14 cellular contexts compared by ENCODE assay signal in the genomic region with DNA sequence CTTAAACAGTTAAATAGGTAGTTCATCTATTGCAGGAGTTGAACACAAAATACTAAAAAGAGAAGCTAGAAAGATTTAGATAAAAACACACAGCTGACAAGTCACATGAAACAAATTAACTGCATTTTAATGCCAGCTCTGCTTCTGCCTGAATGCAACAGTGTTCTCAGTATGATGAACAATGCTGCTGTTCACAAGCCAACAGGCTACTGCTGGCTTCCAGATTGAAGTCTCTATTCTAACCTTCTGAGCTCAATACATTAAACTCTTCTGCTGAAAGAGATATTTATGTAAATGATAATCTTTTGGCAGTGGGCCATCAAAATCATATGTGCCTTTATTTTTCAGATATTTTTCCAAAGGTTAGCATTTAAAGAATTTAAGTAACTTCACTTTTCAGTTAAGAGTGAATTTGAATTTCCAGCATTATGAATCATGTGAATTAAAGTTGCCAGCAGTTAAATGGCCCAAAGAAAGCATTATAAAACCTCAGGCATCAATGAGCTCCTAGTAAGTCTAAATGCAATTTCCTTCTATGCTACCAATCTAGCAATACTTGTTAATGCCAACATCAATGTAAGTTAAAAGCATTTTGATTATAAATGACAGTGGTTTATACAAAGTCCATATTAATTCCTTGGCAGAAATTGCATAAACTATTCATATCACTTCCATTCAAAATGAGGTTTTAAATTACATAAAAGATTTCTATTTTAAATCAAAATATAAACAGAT.
DNase-seq lines count a peak whose midpoint lies in the region; ATAC-seq and TF ChIP-seq lines count a peak whose summit lies in the region.
"Had no signal": no experiment of that assay in that cellular context is flagged by ENCODE, and none has a peak within 500 bp of the region (broad histone marks: within the 10 kb centered on the region; RNA-seq: fewer than 3 reads in every experiment).

No MANE protein-coding gene starts in this region.

- intact Hi-C loops in naive thymus-derived CD4-positive, alpha-beta T cell (cut with micrococcal nuclease), result no loop called here
- intact Hi-C loops in ascending aorta (cut with DNase I), result no loop called here

- H3K4me3 Mint-ChIP-seq in naive thymus-derived CD4-positive, alpha-beta T cell, result no peak overlapping the region

- H3K9me3 Mint-ChIP-seq in naive thymus-derived CD4-positive, alpha-beta T cell, result peaks cover 0 to 14% (median 8%) of the 10 kb centered on the region in 11 donors

- H3K27me3 Mint-ChIP-seq in naive thymus-derived CD4-positive, alpha-beta T cell, result no peaks in the 10 kb centered on the region

- H3K4me1 ChIP-seq in naive thymus-derived CD4-positive, alpha-beta T cell (ENCODE audit: control insufficient read depth in 2 of 2, insufficient read depth in 2 of 2, low read length in 2 of 2), result no peaks in the 10 kb centered on the region
- H3K4me1 ChIP-seq in foreskin keratinocyte (no peaks in the 10 kb centered on the region), ascending aorta (no peaks in the 10 kb centered on the region)
- H3K4me1 ChIP-seq: parathyroid adenoma had no signal

- no peak overlapping the region for H3K27ac ChIP-seq in naive thymus-derived CD4-positive, alpha-beta T cell (ENCODE audit: low read depth, low read length)
- no peak overlapping the region for H3K27ac ChIP-seq in foreskin keratinocyte
- H3K27ac ChIP-seq in ascending aorta, result no peak overlapping the region
- H3K27ac ChIP-seq: epithelial cell of prostate, parathyroid adenoma, thoracic aorta had no signal

- no peaks in the 10 kb centered on the region for H3K27me3 ChIP-seq in naive thymus-derived CD4-positive, alpha-beta T cell (ENCODE audit: control insufficient read depth in 2 of 2, insufficient read depth in 2 of 2, low read length in 2 of 2)
- no peaks in the 10 kb centered on the region for H3K27me3 ChIP-seq in foreskin keratinocyte
- H3K27me3 ChIP-seq in ascending aorta, result no peaks in the 10 kb centered on the region

- CTCF ChIA-PET in naive thymus-derived CD4-positive, alpha-beta T cell (lab: Charles Lee), result no interaction called here

- peak; percentile 18 for DNase-seq in EH (ENCODE audit: low read depth)
- DNase-seq in NCI-H446 treated with DMSO at 0.1 percent for 48 hours (lab: John Stamatoyannopoulos, UW), result peak; percentile 94
- peak; percentile 32 for DNase-seq in dedifferentiated amniotic fluid mesenchymal stem cell (ENCODE audit: extremely low spot score)
- peak; percentile 26 for DNase-seq in myocyte (ENCODE audit: low read depth)
- DNase-seq in naive thymus-derived CD4-positive, alpha-beta T cell, result no peak
- no peak for DNase-seq in foreskin keratinocyte
- no peak for DNase-seq in ascending aorta (ENCODE audit: low spot score in 2 of 2)
- DNase-seq: left cardiac atrium; stimulated activated CD4-positive, alpha-beta T cell treated with anti-CD3 and anti-CD28 coated beads, Interleukin-4, amount 100 ng/mL, for 4 hours; T-helper 9 cell had no signal

- no peak overlapping the region for H3K4me3 ChIP-seq in naive thymus-derived CD4-positive, alpha-beta T cell (ENCODE audit: low read length)
- H3K4me3 ChIP-seq in ascending aorta, result no peak overlapping the region
- H3K4me3 ChIP-seq: thoracic aorta had no signal

- H3K9me3 ChIP-seq in naive thymus-derived CD4-positive, alpha-beta T cell (ENCODE audit: control insufficient read depth in 2 of 3, low read length in 3 of 3), result peaks cover 0 to 7% (median 0%) of the 10 kb centered on the region in 3 experiments
- H3K9me3 ChIP-seq in ascending aorta, result peaks cover 3 to 8% of the 10 kb centered on the region in 2 donors

- TF ChIP-seq CTCF in foreskin keratinocyte (conservative IDR thresholded peaks at IDR 0.05) (no peak), ascending aorta (IDR thresholded peaks at IDR 0.05) (no peak)

- H3K36me3 Mint-ChIP-seq in naive thymus-derived CD4-positive, alpha-beta T cell, result peaks cover 30 to 56% (median 41%) of the 10 kb centered on the region in 5 donors

- peaks cover 0 to 8% (median 2%) of the 10 kb centered on the region in 7 donors for H3K4me1 Mint-ChIP-seq in naive thymus-derived CD4-positive, alpha-beta T cell

- no peak overlapping the region for H3K27ac Mint-ChIP-seq in naive thymus-derived CD4-positive, alpha-beta T cell

- peaks cover 0 to 29% (median 0%) of the 10 kb centered on the region in 3 experiments for H3K36me3 ChIP-seq in naive thymus-derived CD4-positive, alpha-beta T cell (ENCODE audit: control insufficient read depth in 2 of 3, insufficient read depth in 3 of 3, low read length in 3 of 3)
- H3K36me3 ChIP-seq in ascending aorta, result peaks cover 8 to 43% of the 10 kb centered on the region in 2 donors

- ATAC-seq in naive thymus-derived CD4-positive, alpha-beta T cell, result no peak
- ATAC-seq in HG03439 (IDR thresholded peaks at IDR 0.05; ENCODE audit: unreplicated experiment) (no peak), foreskin keratinocyte (no peak)

- POLR2A ChIA-PET in naive thymus-derived CD4-positive, alpha-beta T cell (lab: Charles Lee), result interaction anchor here (0.8 kb wide), 1 partner anchor 21 kb away, joined by 3 read pairs; no protein-coding TSS in a partner anchor

Comparison
In these comparisons a context has a peak if more than half of its experiments do, and no peak if none do; other contexts are left out.
1. DNase-seq: peak in EH (single experiment), NCI-H446 treated with DMSO at 0.1 percent for 48 hours (single experiment), dedifferentiated amniotic fluid mesenchymal stem cell (single experiment) and myocyte (single experiment); none in naive thymus-derived CD4-positive, alpha-beta T cell (0 of 9), foreskin keratinocyte (0 of 2) and ascending aorta (0 of 2).